In genomic region chr1:31376374-31377134, GRCh38 we compare ENCODE assay signal across 1 cellular context.
TF ChIP-seq lines count a peak whose summit lies in the region.

No MANE protein-coding gene starts in this region.

TF ChIP-seq in WTC11, 78 proteins besides CTCF, POLR2A, EP300 and RAD21 (continued from another document):
- TF ChIP-seq HMGXB4 (CRISPR knock-in tag; IDR thresholded peaks at IDR 0.05) (no peak), CDX4 (CRISPR knock-in tag; IDR thresholded peaks at IDR 0.05; ENCODE audit: borderline replicate concordance) (no peak), USF2 (CRISPR knock-in tag; IDR thresholded peaks at IDR 0.05) (no peak), ZNF512 (CRISPR knock-in tag; IDR thresholded peaks at IDR 0.05; ENCODE audit: borderline replicate concordance) (no peak), ZNF532 (CRISPR knock-in tag; IDR thresholded peaks at IDR 0.05; ENCODE audit: borderline replicate concordance) (no peak), MAX (CRISPR knock-in tag; IDR thresholded peaks at IDR 0.05) (no peak)
